In genomic region chr15:50353999-50354837, GRCh38 we compare ENCODE assay signal across 8 cellular contexts. TPM values are rescaled to one million over a fixed set of nuclear protein-coding genes. Genes with fewer than 3 reads are reported as not detected.
DNase-seq lines count a peak whose midpoint lies in the region; ATAC-seq and TF ChIP-seq lines count a peak whose summit lies in the region.

No MANE protein-coding gene starts in this region.

- TF ChIP-seq CTCF in BE2C (IDR thresholded peaks at IDR 0.05; ENCODE audit: low read depth, low read length): no peak
- no peak for TF ChIP-seq CTCF in Peyer's patch (IDR thresholded peaks at IDR 0.05)
- no peak for TF ChIP-seq CTCF in neural crest cell (conservative IDR thresholded peaks at IDR 0.05)
- TF ChIP-seq CTCF in stomach (IDR thresholded peaks at IDR 0.05): no peak

- peaks cover 2% of the 10 kb centered on the region for H3K27me3 Mint-ChIP-seq in neural crest cell (ENCODE audit: low read depth)

- peak overlapping the region; percentile 100 for H3K27ac Mint-ChIP-seq in neural crest cell (ENCODE audit: unreplicated experiment)

- H3K4me1 Mint-ChIP-seq in neural crest cell: peaks cover 65% of the 10 kb centered on the region

- peak; percentile 47 for DNase-seq in BE2C
- DNase-seq in Peyer's patch: peak; percentile 61 to 81 (median 71)
- peak; percentile 83 for DNase-seq in activated effector memory CD4-positive, alpha-beta T cell treated with anti-CD3 and anti-CD28 coated beads, Interleukin-2, amount 50 U/mL, for 16 hours
- peak; percentile 87 for DNase-seq in fibroblast of the conjunctiva (ENCODE audit: low read depth)
- DNase-seq in neural crest cell (ENCODE audit: low read depth, low spot score): peak; percentile 41
- DNase-seq in stomach: peak; percentile 53

- peak overlapping the region; percentile 99 for H3K4me3 ChIP-seq in BE2C (ENCODE audit: low read depth, low read length)
- peak overlapping the region; percentile 79 to 98 (median 92) for H3K4me3 ChIP-seq in Peyer's patch
- H3K4me3 ChIP-seq in stomach: peak overlapping the region; percentile 89 to 99 (median 98)

- H3K36me3 Mint-ChIP-seq in neural crest cell (ENCODE audit: low read depth): peaks cover 27% of the 10 kb centered on the region

- H3K36me3 ChIP-seq in BE2C (peaks cover 28% of the 10 kb centered on the region), Peyer's patch (no peaks in the 10 kb centered on the region), stomach (peaks cover 0 to 8% (median 6%) of the 10 kb centered on the region in 4 donors)

- TF ChIP-seq POLR2A in Peyer's patch (IDR thresholded peaks at IDR 0.05) (peak; percentile 57 to 77), stomach (IDR thresholded peaks at IDR 0.05) (no peak)

- intact Hi-C loops in stomach (cut with DNase I; ENCODE audit: low total_unique reads): no loop called here

- H3K27ac ChIP-seq in Peyer's patch: peak overlapping the region; percentile 99 to 100 (median 100)
- H3K27ac ChIP-seq in stomach: peak overlapping the region; percentile 97 to 100 (median 100)

- TF ChIP-seq EP300 in stomach (IDR thresholded peaks at IDR 0.05): no peak

- peak overlapping the region; percentile 96 for H3K4me3 Mint-ChIP-seq in neural crest cell

- H3K9me3 Mint-ChIP-seq in neural crest cell: no peaks in the 10 kb centered on the region

- H3K27me3 ChIP-seq in BE2C (no peaks in the 10 kb centered on the region), Peyer's patch (no peaks in the 10 kb centered on the region), stomach (no peaks in the 10 kb centered on the region)

- WGBS in stomach, 5 donors: 0 to 1% (median 0%) methylated on average over 16 to 77 of the region's 77 CpGs

- no peaks in the 10 kb centered on the region for H3K4me1 ChIP-seq in BE2C
- H3K4me1 ChIP-seq in Peyer's patch: peaks cover 0 to 31% (median 6%) of the 10 kb centered on the region in 4 donors
- peaks cover 28 to 61% (median 55%) of the 10 kb centered on the region in 4 donors for H3K4me1 ChIP-seq in stomach

- ATAC-seq in GM19025 (IDR thresholded peaks at IDR 0.05; ENCODE audit: low read depth, unreplicated experiment) (peak; percentile 28), HG03354 (IDR thresholded peaks at IDR 0.05; ENCODE audit: poor library complexity, severe bottlenecking, unreplicated experiment) (peak; percentile 32)

- no peaks in the 10 kb centered on the region for H3K9me3 ChIP-seq in BE2C
- no peaks in the 10 kb centered on the region for H3K9me3 ChIP-seq in Peyer's patch
- no peaks in the 10 kb centered on the region for H3K9me3 ChIP-seq in stomach

RNA-seq across cellular contexts. Expression of gene GABPB1, which starts 0.8 kb away (rescaled TPM):
- 10.5 TPM for polyA plus RNA-seq in BE2C (2012; ENCODE audit: insufficient read depth, insufficient read length, low read depth)
- 10 to 100 TPM; 13.8 to 16.3 (median 15.7) TPM for total RNA-seq in Peyer's patch
- total RNA-seq in neural crest cell: 35.0 and 37.8 TPM in 2 replicates
- 10 to 100 TPM in 4 of 5 donors, 1 to 10 TPM in 1; 4.1 to 94.6 (median 33.4) TPM for total RNA-seq in stomach
- 1 to 10 TPM; 5.8 to 7.5 (median 6.4) TPM for polyA plus RNA-seq in stomach

Comparison
In these comparisons a context has a peak if more than half of its experiments do, and no peak if none do; other contexts are left out.
1. Peak in every context shown above with its lines: DNase-seq, ATAC-seq, H3K4me3 ChIP-seq and H3K27ac ChIP-seq.
2. POLR2A ChIP-seq: peak in Peyer's patch (2 of 2); none in stomach (0 of 4).